12 cellular contexts compared by ENCODE assay signal in the genomic region with DNA sequence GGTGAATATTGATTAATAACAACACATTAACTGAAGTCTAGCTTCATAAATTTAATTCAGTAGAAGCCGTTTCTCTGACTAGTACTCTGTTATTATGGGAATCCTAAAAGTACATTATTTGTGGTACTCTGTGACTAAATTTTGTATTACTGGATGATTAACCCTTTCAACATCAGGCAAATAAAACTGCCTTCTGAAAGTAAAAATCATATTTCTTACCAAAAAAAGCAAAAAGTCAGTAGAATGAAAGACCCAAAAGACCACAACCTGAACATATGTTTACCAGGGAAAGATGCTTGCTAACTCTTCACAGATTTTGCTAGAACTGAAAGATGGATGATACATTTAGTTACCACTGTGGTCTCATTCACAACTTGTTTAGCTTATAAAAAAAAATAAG.
DNase-seq lines count a peak whose midpoint lies in the region; ATAC-seq, FAIRE-seq and TF ChIP-seq lines count a peak whose summit lies in the region.
"Had no signal": no experiment of that assay in that cellular context is flagged by ENCODE, and none has a peak within 500 bp of the region (broad histone marks: within the 10 kb centered on the region; RNA-seq: fewer than 3 reads in every experiment).

No MANE protein-coding gene starts in this region.

- H3K4me1 Mint-ChIP-seq in activated T-helper 2 cell treated with anti-CD3 and anti-CD28 coated beads, Interferon-gamma antibody, Interleukin-2, Interleukin-4, amounts not matched to agents 10 μg/mL and 5 μg/mL and 100 μg/mL, durations not matched to agents 14 hours and 24 hours and 36 hours (ENCODE audit: low read depth): peaks cover 32% of the 10 kb centered on the region

- H3K9me3 ChIP-seq in BLaER1 treated with 17β-estradiol and CSF1 and Interleukin-3, amounts not matched to agents 10 nM and 100 nM (replicated peaks in 1 of 11): no peaks in the 10 kb centered on the region
- no peaks in the 10 kb centered on the region for H3K9me3 ChIP-seq in spleen
- H3K9me3 ChIP-seq in hepatocyte (ENCODE audit: low read depth): no peaks in the 10 kb centered on the region

- H3K4me3 Mint-ChIP-seq in activated T-helper 2 cell treated with anti-CD3 and anti-CD28 coated beads, Interferon-gamma antibody, Interleukin-2, Interleukin-4, amounts not matched to agents 10 μg/mL and 5 μg/mL and 100 μg/mL, durations not matched to agents 14 hours and 24 hours and 36 hours (ENCODE audit: low read depth): no peak overlapping the region
- H3K4me3 Mint-ChIP-seq: CD14-positive monocyte had no signal

- H3K9ac ChIP-seq in BLaER1 treated with 17β-estradiol and CSF1 and Interleukin-3, amounts not matched to agents 10 nM and 100 nM: peak overlapping the region in 7 of 11 experiments; percentile 10 to 65 (median 51); a peak in 10 of 22 replicates

- peak; percentile 56 for ATAC-seq in HG02870 (IDR thresholded peaks at IDR 0.05; ENCODE audit: unreplicated experiment)
- ATAC-seq in GM21825 (IDR thresholded peaks at IDR 0.05; ENCODE audit: unreplicated experiment): no peak

- H3K36me3 ChIP-seq in BLaER1 treated with 17β-estradiol and CSF1 and Interleukin-3, amounts not matched to agents 10 nM and 100 nM: peaks cover 0 to 9% (median 1%) of the 10 kb centered on the region in 11 experiments; a peak in 3 of 22 replicates
- H3K36me3 ChIP-seq in spleen: no peaks in the 10 kb centered on the region
- H3K36me3 ChIP-seq in hepatocyte (replicated peaks; ENCODE audit: insufficient read depth, low read depth): no peaks in the 10 kb centered on the region

- no peaks in the 10 kb centered on the region for H3K9me2 ChIP-seq in hepatocyte (replicated peaks; ENCODE audit: insufficient read depth)

- no peak for TF ChIP-seq CTCF in spleen (IDR thresholded peaks at IDR 0.05 in 8 of 11, conservative IDR thresholded peaks at IDR 0.05 in 3 of 11)
- no peak for TF ChIP-seq CTCF in hepatocyte (IDR thresholded peaks at IDR 0.05; ENCODE audit: poor library complexity)

- H3K27ac Mint-ChIP-seq in activated T-helper 2 cell treated with anti-CD3 and anti-CD28 coated beads, Interferon-gamma antibody, Interleukin-2, Interleukin-4, amounts not matched to agents 10 μg/mL and 5 μg/mL and 100 μg/mL, durations not matched to agents 14 hours and 24 hours and 36 hours: peak overlapping the region; percentile 55

- no peak overlapping the region for H3K4me3 ChIP-seq in BLaER1 treated with 17β-estradiol and CSF1 and Interleukin-3, amounts not matched to agents 10 nM and 100 nM
- H3K4me3 ChIP-seq in spleen (no peak overlapping the region), hepatocyte (no peak overlapping the region)

- no peaks in the 10 kb centered on the region for H3K27me3 Mint-ChIP-seq in activated T-helper 2 cell treated with anti-CD3 and anti-CD28 coated beads, Interferon-gamma antibody, Interleukin-2, Interleukin-4, amounts not matched to agents 10 μg/mL and 5 μg/mL and 100 μg/mL, durations not matched to agents 14 hours and 24 hours and 36 hours (ENCODE audit: low read depth)

- TF ChIP-seq POLR2A in GM12891 (IDR thresholded peaks at IDR 0.05; ENCODE audit: low read depth, low read length) (no peak), spleen (IDR thresholded peaks at IDR 0.05) (no peak)

- no peaks in the 10 kb centered on the region for H3K27me3 ChIP-seq in BLaER1 treated with 17β-estradiol and CSF1 and Interleukin-3, amounts not matched to agents 10 nM and 100 nM
- H3K27me3 ChIP-seq in spleen (replicated peaks in 1 of 7) (no peaks in the 10 kb centered on the region), hepatocyte (no peaks in the 10 kb centered on the region)

- WGBS in spleen, 5 donors: 69 to 82% (median 77%) methylated on average over 1 of the region's 1 CpG
- 97% methylated on average over 1 of the region's 1 CpG for WGBS in hepatocyte (ENCODE audit: low lambda C conversion rate, missing lambda C conversion rate)

- peaks cover 19 to 38% (median 28%) of the 10 kb centered on the region in 10 experiments for H3K4me1 ChIP-seq in BLaER1 treated with 17β-estradiol and CSF1 and Interleukin-3, amounts not matched to agents 10 nM and 100 nM
- H3K4me1 ChIP-seq in spleen: peaks cover 0 to 12% (median 3%) of the 10 kb centered on the region in 6 donors
- no peaks in the 10 kb centered on the region for H3K4me1 ChIP-seq in hepatocyte (ENCODE audit: insufficient read depth)

- H3K9me3 Mint-ChIP-seq in activated T-helper 2 cell treated with anti-CD3 and anti-CD28 coated beads, Interferon-gamma antibody, Interleukin-2, Interleukin-4, amounts not matched to agents 10 μg/mL and 5 μg/mL and 100 μg/mL, durations not matched to agents 14 hours and 24 hours and 36 hours: no peaks in the 10 kb centered on the region
- H3K9me3 Mint-ChIP-seq: CD14-positive monocyte had no signal

- peak overlapping the region in 9 of 11 experiments; percentile 22 to 81 (median 77); a peak in 18 of 22 replicates for H3K27ac ChIP-seq in BLaER1 treated with 17β-estradiol and CSF1 and Interleukin-3, amounts not matched to agents 10 nM and 100 nM
- H3K27ac ChIP-seq in spleen (no peak overlapping the region), hepatocyte (no peak overlapping the region)

- no peak for DNase-seq in GM12891 (ENCODE audit: insufficient read length, low spot score)
- DNase-seq in activated T-helper 2 cell treated with anti-CD3 and anti-CD28 coated beads, Interferon-gamma antibody, Interleukin-2, Interleukin-4, amounts not matched to agents 10 μg/mL and 5 μg/mL and 100 μg/mL, durations not matched to agents 14 hours and 24 hours and 36 hours (ENCODE audit: low spot score): no peak
- DNase-seq in spleen: no peak
- no peak for DNase-seq in GDM1 (lab: John Stamatoyannopoulos, UW)
- DNase-seq in hepatocyte (ENCODE audit: low spot score): no peak
- DNase-seq: NCI-H1436; NCI-H2029; NK-92 treated with Interleukin-12 subunit alpha and Interleukin-12 subunit beta, amount 100 ng/mL, for 24 hours had no signal

- FAIRE-seq in GM12891 (lab: Jason Lieb, UNC): peak; percentile 5

- intact Hi-C loops in activated T-helper 2 cell treated with anti-CD3 and anti-CD28 coated beads, Interferon-gamma antibody, Interleukin-2, Interleukin-4, amounts not matched to agents 10 μg/mL and 5 μg/mL and 100 μg/mL, durations not matched to agents 14 hours and 24 hours and 36 hours (cut with micrococcal nuclease): loop anchor here (1.0 to 10.0 kb wide), 9 partner anchors 42 to 443 kb away; a partner anchor contains a TSS
- intact Hi-C loops in spleen (cut with DNase I; ENCODE audit: low total_unique reads): no loop called here

- H3K4me2 ChIP-seq in BLaER1 treated with 17β-estradiol and CSF1 and Interleukin-3, amounts not matched to agents 10 nM and 100 nM: peak overlapping the region in 10 of 11 experiments; percentile 9 to 76 (median 67); a peak in 19 of 22 replicates
- no peak overlapping the region for H3K4me2 ChIP-seq in hepatocyte

- H2AFZ ChIP-seq in hepatocyte: no peak overlapping the region

- peaks cover 67% of the 10 kb centered on the region for H3K36me3 Mint-ChIP-seq in activated T-helper 2 cell treated with anti-CD3 and anti-CD28 coated beads, Interferon-gamma antibody, Interleukin-2, Interleukin-4, amounts not matched to agents 10 μg/mL and 5 μg/mL and 100 μg/mL, durations not matched to agents 14 hours and 24 hours and 36 hours (ENCODE audit: low read depth)
- H3K36me3 Mint-ChIP-seq: CD14-positive monocyte had no signal

- H4K20me1 ChIP-seq in BLaER1 treated with 17β-estradiol and CSF1 and Interleukin-3, amounts not matched to agents 10 nM and 100 nM: no peaks in the 10 kb centered on the region
- no peaks in the 10 kb centered on the region for H4K20me1 ChIP-seq in hepatocyte (ENCODE audit: insufficient read depth, poor library complexity, severe bottlenecking)

- H3K79me2 ChIP-seq in hepatocyte: no peaks in the 10 kb centered on the region

TF ChIP-seq in GM12891, 5 proteins besides CTCF, POLR2A, EP300 and RAD21:
- TF ChIP-seq POLR2AphosphoS5 (IDR thresholded peaks at IDR 0.05; ENCODE audit: low read depth, low read length) (no peak), POU2F2 (IDR thresholded peaks at IDR 0.05; ENCODE audit: low read depth, low read length) (no peak), PAX5 (IDR thresholded peaks at IDR 0.05; ENCODE audit: insufficient read depth, low read length, severe bottlenecking) (no peak), SPI1 (IDR thresholded peaks at IDR 0.05; ENCODE audit: low read depth, low read length) (no peak), TAF1 (IDR thresholded peaks at IDR 0.05; ENCODE audit: low read depth, low read length) (no peak)

Comparison
In these comparisons a context has a peak if more than half of its experiments do, and no peak if none do; other contexts are left out.
1. H3K27ac ChIP-seq: peak in BLaER1 treated with 17β-estradiol and CSF1 and Interleukin-3, amounts not matched to agents 10 nM and 100 nM (9 of 11); none in spleen (0 of 8) and hepatocyte (single experiment).